14 cellular contexts compared by ENCODE assay signal in the genomic region with DNA sequence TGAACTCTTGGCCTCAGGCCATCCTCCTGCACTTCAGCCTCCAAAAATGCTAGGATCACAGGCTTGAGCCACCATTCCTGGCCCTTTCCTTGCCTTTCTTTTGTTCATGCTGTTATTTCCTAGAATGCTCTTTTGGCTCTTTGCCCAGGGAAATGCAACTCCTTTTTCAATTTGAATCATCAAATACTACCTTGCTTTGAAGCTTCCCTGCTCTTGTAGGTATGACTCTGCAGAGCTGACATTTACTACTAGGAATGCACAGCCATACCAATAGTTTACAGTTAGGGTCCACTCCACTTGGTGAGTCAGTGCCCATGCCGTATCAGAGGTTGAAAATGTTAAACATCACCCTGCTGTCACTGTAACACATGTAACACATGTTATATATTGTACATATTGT.
DNase-seq lines count a peak whose midpoint lies in the region; ATAC-seq and TF ChIP-seq lines count a peak whose summit lies in the region.
"Had no signal": no experiment of that assay in that cellular context is flagged by ENCODE, and none has a peak within 500 bp of the region (broad histone marks: within the 10 kb centered on the region; RNA-seq: fewer than 3 reads in every experiment).

No MANE protein-coding gene starts in this region.

- TF ChIP-seq CTCF in HEK293 (tag by site-specific recombination; IDR thresholded peaks at IDR 0.05) (no peak), fibroblast of the aortic adventitia (IDR thresholded peaks at IDR 0.05; ENCODE audit: insufficient read depth, low read length) (no peak), GM13977 (IDR thresholded peaks at IDR 0.05; ENCODE audit: extremely low read depth, insufficient read depth, missing control alignments) (no peak)

- H3K36me3 ChIP-seq in HEK293 (ENCODE audit: control insufficient read depth in 2 of 2, insufficient read depth in 1 of 2, low read length in 2 of 2): no peaks in the 10 kb centered on the region
- H3K36me3 ChIP-seq: pancreas had no signal

- H3K4me1 ChIP-seq in HEK293 (ENCODE audit: control insufficient read depth, insufficient read depth, low read length): no peaks in the 10 kb centered on the region
- H3K4me1 ChIP-seq: pancreas had no signal

- H3K4me3 ChIP-seq in HEK293 (ENCODE audit: low read depth, low read length): no peak overlapping the region
- no peak overlapping the region for H3K4me3 ChIP-seq in fibroblast of the aortic adventitia (ENCODE audit: low read depth, low read length)
- H3K4me3 ChIP-seq: pancreas had no signal

- POLR2A ChIA-PET in HEK293 (lab: Yijun Ruan, JAX): no interaction called here

- CTCF ChIA-PET in HEK293 (lab: Yijun Ruan, JAX): interaction anchor here (0.6 to 1.8 kb wide), 2 partner anchors 30 to 37 kb away, joined by 3 read pairs; no protein-coding TSS in a partner anchor

- peak; percentile 15 for DNase-seq in DMS79 (lab: John Stamatoyannopoulos, UW)
- peak; percentile 19 for DNase-seq in RPMI7951 (ENCODE audit: low read depth)
- peak; percentile 57 for DNase-seq in fibroblast of the aortic adventitia (ENCODE audit: low read depth)
- no peak for DNase-seq in GM13977 (ENCODE audit: low spot score)
- DNase-seq in NCI-H1417 treated with DMSO at 0.1 percent for 48 hours (lab: John Stamatoyannopoulos, UW): no peak
- DNase-seq in NCI-H187 (lab: John Stamatoyannopoulos, UW): no peak
- DNase-seq: activated effector memory CD4-positive, alpha-beta T cell treated with Interleukin-2 at 50 U/mL for 16 hours; hypothalamus; midbrain; pancreas; RPMI8226 had no signal

- H3K9me3 ChIP-seq in HEK293 (ENCODE audit: control insufficient read depth, insufficient read depth, low read depth, low read length): no peaks in the 10 kb centered on the region
- H3K9me3 ChIP-seq: pancreas had no signal

- no peak for ATAC-seq in HG03565 (IDR thresholded peaks at IDR 0.05; ENCODE audit: unreplicated experiment)
- ATAC-seq: pancreas had no signal

- no peak overlapping the region for H3K27ac ChIP-seq in HEK293 (ENCODE audit: extremely low read depth, low read depth, low read length)
- H3K27ac ChIP-seq: pancreas, VCaP had no signal

- in situ Hi-C loops in GM13977 (cut with MboI; ENCODE audit: low pct_unique_long_range_greater_than_20kb, low sequenced_read_pairs, unreplicated experiment): no loop called here

TF ChIP-seq in HEK293, 187 proteins besides CTCF, POLR2A, EP300 and RAD21 (continues in another document):
- no peak for TF ChIP-seq SP7 (tag by site-specific recombination; IDR thresholded peaks at IDR 0.05)
- TF ChIP-seq ZNF530 (tag by site-specific recombination; IDR thresholded peaks at IDR 0.05; ENCODE audit: low read depth): peak; percentile 93
- no peak for TF ChIP-seq ZNF843 (tag by site-specific recombination; IDR thresholded peaks at IDR 0.05)
- no peak for TF ChIP-seq MYNN (tag by site-specific recombination; IDR thresholded peaks at IDR 0.05; ENCODE audit: borderline replicate concordance)
- TF ChIP-seq ZNF423 (tag by site-specific recombination; IDR thresholded peaks at IDR 0.05): no peak
- no peak for TF ChIP-seq ZNF121 (tag by site-specific recombination; IDR thresholded peaks at IDR 0.05)
- TF ChIP-seq, protein P1, sequence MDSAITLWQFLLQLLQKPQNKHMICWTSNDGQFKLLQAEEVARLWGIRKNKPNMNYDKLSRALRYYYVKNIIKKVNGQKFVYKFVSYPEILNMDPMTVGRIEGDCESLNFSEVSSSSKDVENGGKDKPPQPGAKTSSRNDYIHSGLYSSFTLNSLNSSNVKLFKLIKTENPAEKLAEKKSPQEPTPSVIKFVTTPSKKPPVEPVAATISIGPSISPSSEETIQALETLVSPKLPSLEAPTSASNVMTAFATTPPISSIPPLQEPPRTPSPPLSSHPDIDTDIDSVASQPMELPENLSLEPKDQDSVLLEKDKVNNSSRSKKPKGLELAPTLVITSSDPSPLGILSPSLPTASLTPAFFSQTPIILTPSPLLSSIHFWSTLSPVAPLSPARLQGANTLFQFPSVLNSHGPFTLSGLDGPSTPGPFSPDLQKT (IDR thresholded peaks at IDR 0.05; ENCODE audit: borderline replicate concordance, low read depth, low read length): no peak
- TF ChIP-seq, protein P2, sequence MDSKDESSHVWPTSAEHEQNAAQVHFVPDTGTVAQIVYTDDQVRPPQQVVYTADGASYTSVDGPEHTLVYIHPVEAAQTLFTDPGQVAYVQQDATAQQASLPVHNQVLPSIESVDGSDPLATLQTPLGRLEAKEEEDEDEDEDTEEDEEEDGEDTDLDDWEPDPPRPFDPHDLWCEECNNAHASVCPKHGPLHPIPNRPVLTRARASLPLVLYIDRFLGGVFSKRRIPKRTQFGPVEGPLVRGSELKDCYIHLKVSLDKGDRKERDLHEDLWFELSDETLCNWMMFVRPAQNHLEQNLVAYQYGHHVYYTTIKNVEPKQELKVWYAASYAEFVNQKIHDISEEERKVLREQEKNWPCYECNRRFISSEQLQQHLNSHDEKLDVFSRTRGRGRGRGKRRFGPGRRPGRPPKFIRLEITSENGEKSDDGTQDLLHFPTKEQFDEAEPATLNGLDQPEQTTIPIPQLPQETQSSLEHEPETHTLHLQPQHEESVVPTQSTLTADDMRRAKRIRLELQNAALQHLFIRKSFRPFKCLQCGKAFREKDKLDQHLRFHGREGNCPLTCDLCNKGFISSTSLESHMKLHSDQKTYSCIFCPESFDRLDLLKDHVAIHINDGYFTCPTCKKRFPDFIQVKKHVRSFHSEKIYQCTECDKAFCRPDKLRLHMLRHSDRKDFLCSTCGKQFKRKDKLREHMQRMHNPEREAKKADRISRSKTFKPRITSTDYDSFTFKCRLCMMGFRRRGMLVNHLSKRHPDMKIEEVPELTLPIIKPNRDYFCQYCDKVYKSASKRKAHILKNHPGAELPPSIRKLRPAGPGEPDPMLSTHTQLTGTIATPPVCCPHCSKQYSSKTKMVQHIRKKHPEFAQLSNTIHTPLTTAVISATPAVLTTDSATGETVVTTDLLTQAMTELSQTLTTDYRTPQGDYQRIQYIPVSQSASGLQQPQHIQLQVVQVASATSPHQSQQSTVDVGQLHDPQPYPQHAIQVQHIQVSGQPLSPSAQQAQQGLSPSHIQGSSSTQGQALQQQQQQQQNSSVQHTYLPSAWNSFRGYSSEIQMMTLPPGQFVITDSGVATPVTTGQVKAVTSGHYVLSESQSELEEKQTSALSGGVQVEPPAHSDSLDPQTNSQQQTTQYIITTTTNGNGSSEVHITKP (tag by site-specific recombination; IDR thresholded peaks at IDR 0.05): peak; percentile 30; the same call in 1 of the 2 replicates
- TF ChIP-seq ZNF747 (tag by site-specific recombination; IDR thresholded peaks at IDR 0.05): no peak
- TF ChIP-seq, protein P3, sequence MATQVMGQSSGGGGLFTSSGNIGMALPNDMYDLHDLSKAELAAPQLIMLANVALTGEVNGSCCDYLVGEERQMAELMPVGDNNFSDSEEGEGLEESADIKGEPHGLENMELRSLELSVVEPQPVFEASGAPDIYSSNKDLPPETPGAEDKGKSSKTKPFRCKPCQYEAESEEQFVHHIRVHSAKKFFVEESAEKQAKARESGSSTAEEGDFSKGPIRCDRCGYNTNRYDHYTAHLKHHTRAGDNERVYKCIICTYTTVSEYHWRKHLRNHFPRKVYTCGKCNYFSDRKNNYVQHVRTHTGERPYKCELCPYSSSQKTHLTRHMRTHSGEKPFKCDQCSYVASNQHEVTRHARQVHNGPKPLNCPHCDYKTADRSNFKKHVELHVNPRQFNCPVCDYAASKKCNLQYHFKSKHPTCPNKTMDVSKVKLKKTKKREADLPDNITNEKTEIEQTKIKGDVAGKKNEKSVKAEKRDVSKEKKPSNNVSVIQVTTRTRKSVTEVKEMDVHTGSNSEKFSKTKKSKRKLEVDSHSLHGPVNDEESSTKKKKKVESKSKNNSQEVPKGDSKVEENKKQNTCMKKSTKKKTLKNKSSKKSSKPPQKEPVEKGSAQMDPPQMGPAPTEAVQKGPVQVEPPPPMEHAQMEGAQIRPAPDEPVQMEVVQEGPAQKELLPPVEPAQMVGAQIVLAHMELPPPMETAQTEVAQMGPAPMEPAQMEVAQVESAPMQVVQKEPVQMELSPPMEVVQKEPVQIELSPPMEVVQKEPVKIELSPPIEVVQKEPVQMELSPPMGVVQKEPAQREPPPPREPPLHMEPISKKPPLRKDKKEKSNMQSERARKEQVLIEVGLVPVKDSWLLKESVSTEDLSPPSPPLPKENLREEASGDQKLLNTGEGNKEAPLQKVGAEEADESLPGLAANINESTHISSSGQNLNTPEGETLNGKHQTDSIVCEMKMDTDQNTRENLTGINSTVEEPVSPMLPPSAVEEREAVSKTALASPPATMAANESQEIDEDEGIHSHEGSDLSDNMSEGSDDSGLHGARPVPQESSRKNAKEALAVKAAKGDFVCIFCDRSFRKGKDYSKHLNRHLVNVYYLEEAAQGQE (tag by site-specific recombination; IDR thresholded peaks at IDR 0.05): no peak
- TF ChIP-seq ZNF707 (tag by site-specific recombination; IDR thresholded peaks at IDR 0.05): no peak
- TF ChIP-seq, protein P4, sequence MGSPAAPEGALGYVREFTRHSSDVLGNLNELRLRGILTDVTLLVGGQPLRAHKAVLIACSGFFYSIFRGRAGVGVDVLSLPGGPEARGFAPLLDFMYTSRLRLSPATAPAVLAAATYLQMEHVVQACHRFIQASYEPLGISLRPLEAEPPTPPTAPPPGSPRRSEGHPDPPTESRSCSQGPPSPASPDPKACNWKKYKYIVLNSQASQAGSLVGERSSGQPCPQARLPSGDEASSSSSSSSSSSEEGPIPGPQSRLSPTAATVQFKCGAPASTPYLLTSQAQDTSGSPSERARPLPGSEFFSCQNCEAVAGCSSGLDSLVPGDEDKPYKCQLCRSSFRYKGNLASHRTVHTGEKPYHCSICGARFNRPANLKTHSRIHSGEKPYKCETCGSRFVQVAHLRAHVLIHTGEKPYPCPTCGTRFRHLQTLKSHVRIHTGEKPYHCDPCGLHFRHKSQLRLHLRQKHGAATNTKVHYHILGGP (tag by site-specific recombination; IDR thresholded peaks at IDR 0.05): peak; percentile 98
- TF ChIP-seq ZNF24 (tag by site-specific recombination; IDR thresholded peaks at IDR 0.05): no peak
- no peak for TF ChIP-seq ZXDB (tag by site-specific recombination; IDR thresholded peaks at IDR 0.05)
- TF ChIP-seq, protein P5, sequence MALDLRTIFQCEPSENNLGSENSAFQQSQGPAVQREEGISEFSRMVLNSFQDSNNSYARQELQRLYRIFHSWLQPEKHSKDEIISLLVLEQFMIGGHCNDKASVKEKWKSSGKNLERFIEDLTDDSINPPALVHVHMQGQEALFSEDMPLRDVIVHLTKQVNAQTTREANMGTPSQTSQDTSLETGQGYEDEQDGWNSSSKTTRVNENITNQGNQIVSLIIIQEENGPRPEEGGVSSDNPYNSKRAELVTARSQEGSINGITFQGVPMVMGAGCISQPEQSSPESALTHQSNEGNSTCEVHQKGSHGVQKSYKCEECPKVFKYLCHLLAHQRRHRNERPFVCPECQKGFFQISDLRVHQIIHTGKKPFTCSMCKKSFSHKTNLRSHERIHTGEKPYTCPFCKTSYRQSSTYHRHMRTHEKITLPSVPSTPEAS (tag by site-specific recombination; IDR thresholded peaks at IDR 0.05): no peak
- TF ChIP-seq ZNF138 (tag by site-specific recombination; IDR thresholded peaks at IDR 0.05; ENCODE audit: borderline replicate concordance): no peak
- no peak for TF ChIP-seq ZNF239 (tag by site-specific recombination; IDR thresholded peaks at IDR 0.05)

Comparison
In these comparisons a context has a peak if more than half of its experiments do, and no peak if none do; other contexts are left out.
1. DNase-seq: peak in DMS79 (single experiment), RPMI7951 (single experiment) and fibroblast of the aortic adventitia (single experiment); none in GM13977 (single experiment), NCI-H1417 treated with DMSO at 0.1 percent for 48 hours (single experiment) and NCI-H187 (0 of 2).